ENCODE assay signal across 10 cellular contexts in the genomic region with DNA sequence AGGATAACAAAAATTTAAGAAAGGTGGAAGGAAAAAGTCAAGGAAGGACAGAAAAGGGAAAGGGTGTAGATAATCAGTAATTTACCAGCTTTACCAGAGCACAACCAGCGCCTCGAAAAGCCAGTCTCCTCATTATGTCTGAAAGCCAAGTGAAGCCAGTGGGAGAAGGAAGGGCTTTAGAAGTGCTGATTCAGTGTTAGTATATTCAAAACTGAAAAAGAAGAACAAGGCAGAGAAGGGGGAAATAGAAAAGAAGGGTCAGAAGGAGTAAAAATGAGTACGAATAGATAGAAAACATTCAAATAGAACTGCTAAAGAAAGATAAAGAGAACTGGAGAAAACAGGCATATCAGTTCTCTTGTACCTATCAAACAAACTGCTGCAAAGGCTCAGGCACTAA. TPM values are rescaled to one million over a fixed set of nuclear protein-coding genes. Genes with fewer than 3 reads are reported as not detected.
DNase-seq lines count a peak whose midpoint lies in the region; ATAC-seq and TF ChIP-seq lines count a peak whose summit lies in the region.
"Had no signal": no experiment of that assay in that cellular context is flagged by ENCODE, and none has a peak within 500 bp of the region (broad histone marks: within the 10 kb centered on the region; RNA-seq: fewer than 3 reads in every experiment).

No MANE protein-coding gene starts in this region.

- peaks cover 41% of the 10 kb centered on the region for H3K4me1 Mint-ChIP-seq in activated naive CD8-positive, alpha-beta T cell treated with anti-CD3 and anti-CD28 coated beads for 36 hours
- H3K4me1 Mint-ChIP-seq in mesothelial cell of epicardium = peaks cover 28% of the 10 kb centered on the region

- H3K36me3 Mint-ChIP-seq in activated naive CD8-positive, alpha-beta T cell treated with anti-CD3 and anti-CD28 coated beads for 36 hours = peaks cover 35% of the 10 kb centered on the region
- H3K36me3 Mint-ChIP-seq in mesothelial cell of epicardium = peaks cover 19% of the 10 kb centered on the region

- no peak overlapping the region for H3K4me3 Mint-ChIP-seq in activated naive CD8-positive, alpha-beta T cell treated with anti-CD3 and anti-CD28 coated beads for 36 hours
- H3K4me3 Mint-ChIP-seq in mesothelial cell of epicardium = no peak overlapping the region

- H3K27ac Mint-ChIP-seq in activated naive CD8-positive, alpha-beta T cell treated with anti-CD3 and anti-CD28 coated beads for 36 hours = peak overlapping the region; percentile 11
- peak overlapping the region; percentile 83 for H3K27ac Mint-ChIP-seq in mesothelial cell of epicardium

- H3K27me3 ChIP-seq in right atrium auricular region (no peaks in the 10 kb centered on the region), aorta (ENCODE audit: control insufficient read depth in 1 of 2, insufficient read depth in 2 of 2, low read length in 1 of 2) (no peaks in the 10 kb centered on the region)

- H3K4me1 ChIP-seq in right atrium auricular region (peaks cover 0 to 48% of the 10 kb centered on the region in 2 donors), aorta (ENCODE audit: control insufficient read depth in 1 of 2, insufficient read depth in 2 of 2, low read length in 2 of 2) (peaks cover 0 to 3% of the 10 kb centered on the region in 2 donors)

- H3K9me3 ChIP-seq in right atrium auricular region (no peaks in the 10 kb centered on the region), aorta (ENCODE audit: control insufficient read depth, low read length) (no peaks in the 10 kb centered on the region)

- peak overlapping the region; percentile 19 to 49 for H3K27ac ChIP-seq in right atrium auricular region
- H3K27ac ChIP-seq in aorta (ENCODE audit: low read depth in 1 of 2, low read length in 2 of 2) = no peak overlapping the region

- no peak for ATAC-seq in aorta (ENCODE audit: low FRiP score)
- no peak for ATAC-seq in HG03039 (IDR thresholded peaks at IDR 0.05; ENCODE audit: unreplicated experiment)
- no peak for ATAC-seq in GM21619 (IDR thresholded peaks at IDR 0.05; ENCODE audit: unreplicated experiment)

- TF ChIP-seq CTCF in right atrium auricular region (IDR thresholded peaks at IDR 0.05) = no peak
- no peak for TF ChIP-seq CTCF in mesothelial cell of epicardium (IDR thresholded peaks at IDR 0.05; ENCODE audit: unreplicated experiment)

- H3K27me3 Mint-ChIP-seq in activated naive CD8-positive, alpha-beta T cell treated with anti-CD3 and anti-CD28 coated beads for 36 hours = no peaks in the 10 kb centered on the region
- no peaks in the 10 kb centered on the region for H3K27me3 Mint-ChIP-seq in mesothelial cell of epicardium (ENCODE audit: low read depth)

- 82 to 89% methylated on average over 3 of the region's 3 CpGs for WGBS in aorta, 2 donors

- intact Hi-C loops in cardiac septum (cut with DNase I) (loop anchor here (5.0 kb wide), 1 partner anchor 209 kb away; no protein-coding TSS in a partner anchor), aorta (cut with DNase I) (loop anchor here in 1 of 2 donors (5.0 kb wide), 1 partner anchor 216 kb away; a partner anchor contains a TSS)

- H3K36me3 ChIP-seq in right atrium auricular region (peaks cover 27% of the 10 kb centered on the region), aorta (ENCODE audit: control insufficient read depth in 1 of 2, insufficient read depth in 2 of 2, low read length in 1 of 2) (peaks cover 2 to 5% of the 10 kb centered on the region in 2 donors)

- DNase-seq in right atrium auricular region (ENCODE audit: low spot score) (no peak), cardiac septum (ENCODE audit: low spot score) (no peak), mesothelial cell of epicardium (ENCODE audit: low spot score in 2 of 2, unreplicated experiment in 2 of 2) (no peak), aorta (no peak), dedifferentiated amniotic fluid mesenchymal stem cell (ENCODE audit: extremely low spot score) (no peak)
- DNase-seq in activated naive CD8-positive, alpha-beta T cell treated with anti-CD3 and anti-CD28 coated beads for 36 hours = no peak
- DNase-seq: DMS79, NCI-H1694 treated with DMSO at 0.1 percent for 48 hours had no signal

- H3K4me3 ChIP-seq in right atrium auricular region (no peak overlapping the region), aorta (ENCODE audit: low read length in 2 of 2) (no peak overlapping the region)

- no peaks in the 10 kb centered on the region for H3K9me3 Mint-ChIP-seq in activated naive CD8-positive, alpha-beta T cell treated with anti-CD3 and anti-CD28 coated beads for 36 hours
- no peaks in the 10 kb centered on the region for H3K9me3 Mint-ChIP-seq in mesothelial cell of epicardium

RNA-seq across cellular contexts. Expression of a gene that starts 4.1 kb away (rescaled TPM):
- total RNA-seq in right atrium auricular region (10 to 100 TPM; 39.8 to 40.6 TPM), cardiac septum (50.2 TPM), mesothelial cell of epicardium (90.1 to 92.4 TPM (median 91.2 TPM) in 3 replicates), aorta (10 to 100 TPM; 61.6 to 73.8 TPM)
- total RNA-seq in activated naive CD8-positive, alpha-beta T cell treated with anti-CD3 and anti-CD28 coated beads for 36 hours = 10 to 100 TPM; 61.5 to 62.1 TPM
- 10 to 100 TPM in 1 of 2 donors, 1 to 10 TPM in 1; 6.9 to 11.3 TPM for polyA plus RNA-seq in aorta

RNA-seq across cellular contexts. Expression of a gene that starts 4.2 kb away (rescaled TPM):
- total RNA-seq in right atrium auricular region = 10 to 100 TPM; 29.7 to 49.3 TPM
- total RNA-seq in cardiac septum = 29.1 TPM
- 100 to 1,000 TPM; 245 to 246 TPM for total RNA-seq in activated naive CD8-positive, alpha-beta T cell treated with anti-CD3 and anti-CD28 coated beads for 36 hours
- total RNA-seq in mesothelial cell of epicardium = 105 to 120 TPM (median 116 TPM) in 3 replicates
- total RNA-seq in aorta = 10 to 100 TPM; 52.0 to 70.3 TPM
- 10 to 100 TPM; 20.9 to 32.9 TPM for polyA plus RNA-seq in aorta

RNA-seq across cellular contexts. Expression of a gene that starts 24.0 kb away (rescaled TPM):
- 10 to 100 TPM; 37.7 to 46.7 TPM for total RNA-seq in right atrium auricular region
- 29.1 TPM for total RNA-seq in cardiac septum
- 10 to 100 TPM; 29.5 to 30.3 TPM for total RNA-seq in activated naive CD8-positive, alpha-beta T cell treated with anti-CD3 and anti-CD28 coated beads for 36 hours
- 73.0 to 79.2 TPM (median 76.2 TPM) in 3 replicates for total RNA-seq in mesothelial cell of epicardium
- 10 to 100 TPM; 28.7 to 48.4 TPM for total RNA-seq in aorta
- polyA plus RNA-seq in aorta = 10 to 100 TPM; 26.0 to 59.5 TPM

RNA-seq across cellular contexts. Expression of a gene that starts 24.3 kb away (rescaled TPM):
- total RNA-seq in right atrium auricular region (100 to 1,000 TPM; 138 to 328 TPM), cardiac septum (79.4 TPM), mesothelial cell of epicardium (81.9 to 82.7 TPM (median 82.5 TPM) in 3 replicates), aorta (10 to 100 TPM; 57.2 to 67.5 TPM)
- total RNA-seq in activated naive CD8-positive, alpha-beta T cell treated with anti-CD3 and anti-CD28 coated beads for 36 hours = 100 to 1,000 TPM; 129 to 137 TPM
- 100 to 1,000 TPM; 114 to 119 TPM for polyA plus RNA-seq in aorta

Comparison
In these comparisons a context has a peak if more than half of its experiments do, and no peak if none do; other contexts are left out.
1. H3K27ac ChIP-seq: peak in right atrium auricular region (2 of 2); none in aorta (0 of 2).